In the genomic region with DNA sequence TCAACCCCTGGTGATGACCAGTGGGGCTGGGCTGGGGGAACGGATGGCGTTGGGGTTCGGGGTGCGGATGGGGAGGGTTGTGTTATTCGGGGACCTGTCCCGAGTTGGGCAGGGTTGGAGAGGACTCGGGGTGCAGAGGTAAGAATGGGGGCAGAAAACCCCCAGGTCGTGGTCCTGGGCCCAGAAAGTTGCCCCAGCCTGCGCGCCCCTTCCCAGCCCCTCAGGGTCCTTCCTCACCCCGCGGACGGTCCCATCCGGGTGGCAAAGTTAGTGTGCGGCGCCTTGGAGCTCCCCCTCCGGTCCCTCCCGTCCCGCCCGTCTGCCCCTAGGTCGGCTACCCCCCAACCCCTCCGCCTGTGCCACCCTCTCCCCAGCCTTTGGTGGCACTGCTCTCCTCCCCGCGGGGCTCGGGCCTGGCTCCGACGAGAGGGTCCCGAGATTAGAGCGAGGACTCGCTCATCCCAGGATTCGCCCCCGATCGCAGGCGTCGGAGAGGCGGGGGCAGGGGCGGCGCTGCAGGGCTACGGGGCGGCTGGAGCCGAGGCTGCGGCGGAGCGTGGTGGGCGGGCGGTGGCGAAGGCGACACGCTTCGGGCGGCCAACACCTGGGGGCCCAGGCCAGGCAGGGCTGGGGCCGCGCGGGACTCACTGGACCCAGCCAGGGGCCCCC, we compare ENCODE assay signal across 10 cellular contexts. TPM values are rescaled to one million over a fixed set of nuclear protein-coding genes. Genes with fewer than 3 reads are reported as not detected.
DNase-seq lines count a peak whose midpoint lies in the region; ATAC-seq, FAIRE-seq and TF ChIP-seq lines count a peak whose summit lies in the region.
"Had no signal": no experiment of that assay in that cellular context is flagged by ENCODE, and none has a peak within 500 bp of the region (broad histone marks: within the 10 kb centered on the region; RNA-seq: fewer than 3 reads in every experiment).

No MANE protein-coding gene starts in this region.

- peak overlapping the region; percentile 87 for H3K4me2 ChIP-seq in A549

- ATAC-seq in A549, result no peak
- no peak for ATAC-seq in GM18861 (IDR thresholded peaks at IDR 0.05; ENCODE audit: unreplicated experiment)
- no peak for ATAC-seq in GM21390 (IDR thresholded peaks at IDR 0.05; ENCODE audit: unreplicated experiment)

- no peak for TF ChIP-seq POLR2A in A549 (IDR thresholded peaks at IDR 0.05; ENCODE audit: low read length)

- CTCF ChIA-PET in A549 (lab: Yijun Ruan, JAX), result interaction anchor here (1.1 to 10.2 kb wide), 29 partner anchors 11 to 385 kb away, joined by 4 to 776 read pairs (median 14); no protein-coding TSS in a partner anchor

- no peak for TF ChIP-seq EP300 in A549 (IDR thresholded peaks at IDR 0.05)

- no peak overlapping the region for H3K27ac Mint-ChIP-seq in activated T-helper 2 cell treated with anti-CD3 and anti-CD28 coated beads, Interferon-gamma antibody, Interleukin-2, Interleukin-4, amounts not matched to agents 10 μg/mL and 5 μg/mL and 100 μg/mL, durations not matched to agents 14 hours and 24 hours and 36 hours

- peaks cover 5% of the 10 kb centered on the region for H3K9me3 Mint-ChIP-seq in activated T-helper 2 cell treated with anti-CD3 and anti-CD28 coated beads, Interferon-gamma antibody, Interleukin-2, Interleukin-4, amounts not matched to agents 10 μg/mL and 5 μg/mL and 100 μg/mL, durations not matched to agents 14 hours and 24 hours and 36 hours

- intact Hi-C loops in activated T-helper 2 cell treated with anti-CD3 and anti-CD28 coated beads, Interferon-gamma antibody, Interleukin-2, Interleukin-4, amounts not matched to agents 10 μg/mL and 5 μg/mL and 100 μg/mL, durations not matched to agents 14 hours and 24 hours and 36 hours (cut with micrococcal nuclease), result loop anchor here (2.0 to 10.0 kb wide), 3 partner anchors 187 to 375 kb away; no protein-coding TSS in a partner anchor
- intact Hi-C loops in colonic mucosa (cut with DNase I), result loop anchor here (5.0 kb wide), 1 partner anchor 188 kb away; no protein-coding TSS in a partner anchor

- H3K36me3 Mint-ChIP-seq in activated T-helper 2 cell treated with anti-CD3 and anti-CD28 coated beads, Interferon-gamma antibody, Interleukin-2, Interleukin-4, amounts not matched to agents 10 μg/mL and 5 μg/mL and 100 μg/mL, durations not matched to agents 14 hours and 24 hours and 36 hours (ENCODE audit: low read depth), result no peaks in the 10 kb centered on the region

- DNase-seq in A549 (ENCODE audit: low read depth in 1 of 2, low spot score in 1 of 2) (no peak), GM20000 (ENCODE audit: low spot score) (peak; percentile 52), kidney epithelial cell (ENCODE audit: low read depth) (no peak), mucosa of gallbladder (ENCODE audit: low spot score) (no peak), colonic mucosa (no peak)
- DNase-seq in activated T-helper 2 cell treated with anti-CD3 and anti-CD28 coated beads, Interferon-gamma antibody, Interleukin-2, Interleukin-4, amounts not matched to agents 10 μg/mL and 5 μg/mL and 100 μg/mL, durations not matched to agents 14 hours and 24 hours and 36 hours (ENCODE audit: low spot score), result no peak
- DNase-seq: NCI-H345 had no signal

- H3K4me1 ChIP-seq in A549 (peaks cover 61% of the 10 kb centered on the region), colonic mucosa (no peaks in the 10 kb centered on the region)

- TF ChIP-seq RAD21 in A549 (conservative IDR thresholded peaks at IDR 0.05 in 1 of 2, IDR thresholded peaks at IDR 0.05 in 1 of 2), result no peak

- H3K27me3 Mint-ChIP-seq in activated T-helper 2 cell treated with anti-CD3 and anti-CD28 coated beads, Interferon-gamma antibody, Interleukin-2, Interleukin-4, amounts not matched to agents 10 μg/mL and 5 μg/mL and 100 μg/mL, durations not matched to agents 14 hours and 24 hours and 36 hours (ENCODE audit: low read depth), result peaks cover 35% of the 10 kb centered on the region

- H3K36me3 ChIP-seq in kidney epithelial cell (ENCODE audit: control insufficient read depth, insufficient read depth, low read length), result no peaks in the 10 kb centered on the region
- no peaks in the 10 kb centered on the region for H3K36me3 ChIP-seq in colonic mucosa

- peak overlapping the region; percentile 13 for H3K4me3 Mint-ChIP-seq in activated T-helper 2 cell treated with anti-CD3 and anti-CD28 coated beads, Interferon-gamma antibody, Interleukin-2, Interleukin-4, amounts not matched to agents 10 μg/mL and 5 μg/mL and 100 μg/mL, durations not matched to agents 14 hours and 24 hours and 36 hours (ENCODE audit: low read depth)

- POLR2A ChIA-PET in A549 (lab: Yijun Ruan, JAX), result interaction anchor here (3.0 kb wide), 1 partner anchor 187 kb away, joined by 17 read pairs; no protein-coding TSS in a partner anchor

- H3K9ac ChIP-seq in colonic mucosa (ENCODE audit: low read depth in 2 of 2, low read length in 2 of 2), result no peak overlapping the region

- peaks cover 18% of the 10 kb centered on the region for H3K27me3 ChIP-seq in kidney epithelial cell (ENCODE audit: control insufficient read depth, insufficient read depth, low read length)
- peaks cover 24% of the 10 kb centered on the region for H3K27me3 ChIP-seq in colonic mucosa

- no peak for FAIRE-seq in A549 (lab: Jason Lieb, UNC)
- FAIRE-seq: G401.6 had no signal

- TF ChIP-seq CTCF in A549 (IDR thresholded peaks at IDR 0.05), result no peak
- no peak for TF ChIP-seq CTCF in GM20000 (IDR thresholded peaks at IDR 0.05; ENCODE audit: extremely low read depth, missing control alignments)
- no peak for TF ChIP-seq CTCF in kidney epithelial cell (IDR thresholded peaks at IDR 0.05; ENCODE audit: insufficient read depth, low read length, poor library complexity, severe bottlenecking)
- no peak for TF ChIP-seq CTCF in colonic mucosa (IDR thresholded peaks at IDR 0.05)

- H3K4me3 ChIP-seq in A549, result peak overlapping the region; percentile 70
- peak overlapping the region; percentile 43 for H3K4me3 ChIP-seq in kidney epithelial cell (ENCODE audit: low read depth, low read length)
- H3K4me3 ChIP-seq in colonic mucosa, result no peak overlapping the region

- H3K9me3 ChIP-seq in A549 (peaks cover under 1% of the 10 kb centered on the region; the same call in 1 of the 3 replicates), colonic mucosa (no peaks in the 10 kb centered on the region)

- 65% methylated on average over 21 of the region's 54 CpGs for WGBS in A549 (ENCODE audit: missing lambda C conversion rate)

- H3K27ac ChIP-seq in A549, result peak overlapping the region; percentile 93 to 97
- no peak overlapping the region for H3K27ac ChIP-seq in colonic mucosa

- H3K4me1 Mint-ChIP-seq in activated T-helper 2 cell treated with anti-CD3 and anti-CD28 coated beads, Interferon-gamma antibody, Interleukin-2, Interleukin-4, amounts not matched to agents 10 μg/mL and 5 μg/mL and 100 μg/mL, durations not matched to agents 14 hours and 24 hours and 36 hours (ENCODE audit: low read depth), result peaks cover 5% of the 10 kb centered on the region

TF ChIP-seq in A549, 52 proteins besides CTCF, POLR2A, EP300 and RAD21 (continues in another document):
- TF ChIP-seq MYC (IDR thresholded peaks at IDR 0.05; ENCODE audit: borderline replicate concordance, low read length), result no peak
- no peak for TF ChIP-seq EHF (CRISPR knock-in tag; IDR thresholded peaks at IDR 0.05)
- TF ChIP-seq BHLHE40 (IDR thresholded peaks at IDR 0.05; ENCODE audit: low read depth, low read length), result no peak
- TF ChIP-seq PHF8 (IDR thresholded peaks at IDR 0.05; ENCODE audit: borderline replicate concordance, low read depth), result no peak
- TF ChIP-seq, protein P1, sequence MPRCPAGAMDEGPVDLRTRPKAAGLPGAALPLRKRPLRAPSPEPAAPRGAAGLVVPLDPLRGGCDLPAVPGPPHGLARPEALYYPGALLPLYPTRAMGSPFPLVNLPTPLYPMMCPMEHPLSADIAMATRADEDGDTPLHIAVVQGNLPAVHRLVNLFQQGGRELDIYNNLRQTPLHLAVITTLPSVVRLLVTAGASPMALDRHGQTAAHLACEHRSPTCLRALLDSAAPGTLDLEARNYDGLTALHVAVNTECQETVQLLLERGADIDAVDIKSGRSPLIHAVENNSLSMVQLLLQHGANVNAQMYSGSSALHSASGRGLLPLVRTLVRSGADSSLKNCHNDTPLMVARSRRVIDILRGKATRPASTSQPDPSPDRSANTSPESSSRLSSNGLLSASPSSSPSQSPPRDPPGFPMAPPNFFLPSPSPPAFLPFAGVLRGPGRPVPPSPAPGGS (IDR thresholded peaks at IDR 0.05), result no peak
- TF ChIP-seq GATA3 (IDR thresholded peaks at IDR 0.05; ENCODE audit: borderline replicate concordance), result no peak
- no peak for TF ChIP-seq FOSB (CRISPR knock-in tag; IDR thresholded peaks at IDR 0.05)
- no peak for TF ChIP-seq HOXB13 (CRISPR knock-in tag; IDR thresholded peaks at IDR 0.05; ENCODE audit: low read depth)
- no peak for TF ChIP-seq CEBPB (IDR thresholded peaks at IDR 0.05)
- TF ChIP-seq, protein P2, sequence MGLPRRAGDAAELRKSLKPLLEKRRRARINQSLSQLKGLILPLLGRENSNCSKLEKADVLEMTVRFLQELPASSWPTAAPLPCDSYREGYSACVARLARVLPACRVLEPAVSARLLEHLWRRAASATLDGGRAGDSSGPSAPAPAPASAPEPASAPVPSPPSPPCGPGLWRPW (IDR thresholded peaks at IDR 0.05), result no peak
- TF ChIP-seq ZFP36 (IDR thresholded peaks at IDR 0.05; ENCODE audit: borderline replicate concordance, partially characterized antibody), result no peak
- TF ChIP-seq, protein P3, sequence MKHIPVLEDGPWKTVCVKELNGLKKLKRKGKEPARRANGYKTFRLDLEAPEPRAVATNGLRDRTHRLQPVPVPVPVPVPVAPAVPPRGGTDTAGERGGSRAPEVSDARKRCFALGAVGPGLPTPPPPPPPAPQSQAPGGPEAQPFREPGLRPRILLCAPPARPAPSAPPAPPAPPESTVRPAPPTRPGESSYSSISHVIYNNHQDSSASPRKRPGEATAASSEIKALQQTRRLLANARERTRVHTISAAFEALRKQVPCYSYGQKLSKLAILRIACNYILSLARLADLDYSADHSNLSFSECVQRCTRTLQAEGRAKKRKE (CRISPR knock-in tag; IDR thresholded peaks at IDR 0.05; ENCODE audit: low read depth), result no peak
- no peak for TF ChIP-seq TFCP2L1 (CRISPR knock-in tag; IDR thresholded peaks at IDR 0.05)

RNA-seq across cellular contexts. Expression of a gene that starts 1.1 kb away (rescaled TPM):
- polyA plus RNA-seq in A549 (2011; rRNA removed) (7.6 and 10.3 TPM in 2 replicates), A549 (2017; fragmentation: RNase III; extraction: RNeasy Plus Mini Kit Qiagen cat#74134 plus additional on column Dnase treatment) (16.2 to 22.8 TPM (median 21.7 TPM) in 3 replicates)
- 11.9 and 18.0 TPM in 2 replicates for polyA plus RNA-seq in A549 (2012; cell fraction: cytosol; rRNA removed)
- 40.3 and 50.7 TPM in 2 replicates for polyA plus RNA-seq in A549 (2012; cell fraction: nucleus; rRNA removed)
- 11.3 and 15.5 TPM in 2 replicates for polyA minus RNA-seq in A549 (2011; rRNA and poly(A)+ RNA removed)
- 0.55 TPM in 2 replicates for total RNA-seq in activated T-helper 2 cell treated with anti-CD3 and anti-CD28 coated beads, Interferon-gamma antibody, Interleukin-2, Interleukin-4, amounts not matched to agents 10 μg/mL and 5 μg/mL and 100 μg/mL, durations not matched to agents 14 hours and 24 hours and 36 hours
- total RNA-seq in kidney epithelial cell (4.8 and 5.1 TPM in 2 replicates), mucosa of gallbladder (0.69 TPM), colonic mucosa (under 1 TPM; 0.05 to 0.27 TPM)
